In the genomic region with DNA sequence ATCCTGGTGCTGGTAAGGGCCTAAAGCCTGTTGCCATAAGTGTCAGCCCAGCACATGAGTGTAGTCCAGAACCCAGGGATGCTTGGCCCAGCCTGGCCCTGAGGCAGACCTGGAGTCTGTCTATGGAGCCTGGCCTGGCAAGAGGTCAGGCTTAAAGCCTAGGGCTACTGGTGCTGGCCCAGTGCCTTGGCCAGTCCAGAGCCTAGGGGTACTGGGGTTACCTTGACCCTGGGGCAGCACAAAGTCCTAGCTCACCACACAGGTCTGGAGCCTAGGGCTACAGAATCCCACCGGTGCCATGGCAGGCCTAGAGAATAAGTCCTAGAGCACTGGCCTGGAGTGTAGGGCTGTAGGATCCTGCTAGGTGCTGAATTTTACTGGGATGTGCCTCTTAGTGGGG, we compare ENCODE assay signal across 30 cellular contexts.
"Had no signal": no experiment of that assay in that cellular context is flagged by ENCODE, and none has a peak within 500 bp of the region (broad histone marks: within the 10 kb centered on the region; RNA-seq: fewer than 3 reads in every experiment).

No MANE protein-coding gene starts in this region.

- H3K9me3 ChIP-seq: neutrophil, ovary, right lobe of liver, sigmoid colon, stomach, thoracic aorta, thyroid gland, tibial nerve, upper lobe of left lung, vagina had no signal

- H3K27ac ChIP-seq: neutrophil, ovary, psoas muscle, right lobe of liver, sigmoid colon, stomach, thoracic aorta, thyroid gland, tibial nerve, upper lobe of left lung, vagina had no signal

- H3K27me3 Mint-ChIP-seq: naive B cell; progenitor cell of endocrine pancreas; stimulated activated naive B cell treated with anti-CD40 and anti-IgM and Interleukin-4, amounts not matched to agents 10 μg/mL and 1 μg/mL and 100 μg/mL, for 72 hours; stimulated activated naive CD8-positive, alpha-beta T cell treated with anti-CD3 and anti-CD28 coated beads, Interleukin-15, Interleukin-2, amounts not matched to agents 100 ng/mL and 50 ng/mL, for 24 hours had no signal

- H3K4me1 ChIP-seq: psoas muscle, right lobe of liver, sigmoid colon, stomach, thyroid gland, tibial nerve, upper lobe of left lung, vagina had no signal

- H3K36me3 ChIP-seq: neutrophil, ovary, right lobe of liver, sigmoid colon, stomach, thoracic aorta, thyroid gland, tibial nerve, upper lobe of left lung, vagina had no signal

- H3K27ac Mint-ChIP-seq: naive thymus-derived CD8-positive, alpha-beta T cell; natural killer cell treated with Interleukin-12 subunit alpha and Interleukin-12 subunit beta and Interleukin-15 and Interleukin-18, amount 100 ng/mL, for 72 hours; nephron progenitor cell; progenitor cell of endocrine pancreas; stimulated activated effector memory CD8-positive, alpha-beta T cell treated with anti-CD3 and anti-CD28 coated beads, Interleukin-12 subunit alpha, Interleukin-12 subunit beta, amount 100 ng/mL, for 72 hours; stimulated activated naive B cell treated with anti-CD40 and anti-IgM and Interleukin-4, amounts not matched to agents 10 μg/mL and 1 μg/mL and 100 μg/mL, for 72 hours; stimulated activated naive CD8-positive, alpha-beta T cell treated with anti-CD3 and anti-CD28 coated beads, Interleukin-15, Interleukin-2, amounts not matched to agents 100 ng/mL and 50 ng/mL, for 24 hours had no signal

- H3K4me3 Mint-ChIP-seq: naive B cell; naive thymus-derived CD8-positive, alpha-beta T cell; natural killer cell treated with Interleukin-12 subunit alpha and Interleukin-12 subunit beta and Interleukin-15 and Interleukin-18, amount 100 ng/mL, for 72 hours; nephron progenitor cell; neural crest cell; stimulated activated effector memory CD8-positive, alpha-beta T cell treated with anti-CD3 and anti-CD28 coated beads, Interleukin-12 subunit alpha, Interleukin-12 subunit beta, amount 100 ng/mL, for 72 hours; stimulated activated naive B cell treated with anti-CD40 and anti-IgM and Interleukin-4, amounts not matched to agents 10 μg/mL and 1 μg/mL and 100 μg/mL, for 72 hours; stimulated activated naive CD8-positive, alpha-beta T cell treated with anti-CD3 and anti-CD28 coated beads, Interleukin-15, Interleukin-2, amounts not matched to agents 100 ng/mL and 50 ng/mL, for 24 hours had no signal

- H3K27me3 ChIP-seq: neutrophil, ovary, sigmoid colon, stomach, thyroid gland, tibial nerve, upper lobe of left lung, vagina had no signal

- H3K36me3 Mint-ChIP-seq: naive B cell; naive thymus-derived CD8-positive, alpha-beta T cell; natural killer cell treated with Interleukin-12 subunit alpha and Interleukin-12 subunit beta and Interleukin-15 and Interleukin-18, amount 100 ng/mL, for 72 hours; stimulated activated effector memory CD8-positive, alpha-beta T cell treated with anti-CD3 and anti-CD28 coated beads, Interleukin-12 subunit alpha, Interleukin-12 subunit beta, amount 100 ng/mL, for 72 hours; stimulated activated naive B cell treated with anti-CD40 and anti-IgM and Interleukin-4, amounts not matched to agents 10 μg/mL and 1 μg/mL and 100 μg/mL, for 72 hours had no signal

- DNase-seq: naive B cell; naive thymus-derived CD8-positive, alpha-beta T cell; nephron progenitor cell; nucleus accumbens; ovary; psoas muscle; right cardiac atrium; right lobe of liver; small intestine; stimulated activated CD4-positive, alpha-beta T cell treated with anti-CD3 and anti-CD28 coated beads, Interleukin-15, amount 100 ng/mL, for 24 hours; stimulated activated CD4-positive, alpha-beta T cell treated with anti-CD3 and anti-CD28 coated beads, Interleukin-2, amount 100 ng/mL, for 24 hours; stimulated activated CD4-positive, alpha-beta T cell treated with anti-CD3 and anti-CD28 coated beads, Interleukin-2, amount 100 ng/mL, for 48 hours; stimulated activated CD4-positive, alpha-beta T cell treated with anti-CD3 and anti-CD28 coated beads, Interleukin-4, amount 100 ng/mL, for 24 hours; stimulated activated naive B cell treated with anti-CD40 and anti-IgM and Interleukin-4, amounts not matched to agents 10 μg/mL and 1 μg/mL and 100 μg/mL, for 72 hours; stimulated activated naive CD4-positive, alpha-beta T cell treated with Interleukin-2 at 50 U/mL for 16 hours; stomach; thyroid gland; trophoblast cell; upper lobe of left lung had no signal

- H3K4me3 ChIP-seq: ovary, psoas muscle, right lobe of liver, sigmoid colon, stomach, thoracic aorta, thyroid gland, tibial nerve, upper lobe of left lung, vagina had no signal

- H3K9me3 Mint-ChIP-seq: natural killer cell treated with Interleukin-12 subunit alpha and Interleukin-12 subunit beta and Interleukin-15 and Interleukin-18, amount 100 ng/mL, for 72 hours; stimulated activated effector memory CD8-positive, alpha-beta T cell treated with anti-CD3 and anti-CD28 coated beads, Interleukin-12 subunit alpha, Interleukin-12 subunit beta, amount 100 ng/mL, for 72 hours; stimulated activated naive B cell treated with anti-CD40 and anti-IgM and Interleukin-4, amounts not matched to agents 10 μg/mL and 1 μg/mL and 100 μg/mL, for 72 hours; stimulated activated naive CD8-positive, alpha-beta T cell treated with anti-CD3 and anti-CD28 coated beads, Interleukin-15, Interleukin-2, amounts not matched to agents 100 ng/mL and 50 ng/mL, for 24 hours had no signal

- H3K4me1 Mint-ChIP-seq: naive B cell; naive thymus-derived CD8-positive, alpha-beta T cell; nephron progenitor cell; neural crest cell; stimulated activated effector memory CD8-positive, alpha-beta T cell treated with anti-CD3 and anti-CD28 coated beads, Interleukin-12 subunit alpha, Interleukin-12 subunit beta, amount 100 ng/mL, for 72 hours; stimulated activated naive B cell treated with anti-CD40 and anti-IgM and Interleukin-4, amounts not matched to agents 10 μg/mL and 1 μg/mL and 100 μg/mL, for 72 hours had no signal

- ATAC-seq: naive thymus-derived CD8-positive, alpha-beta T cell; natural killer cell treated with Interleukin-12 subunit alpha and Interleukin-12 subunit beta and Interleukin-15 and Interleukin-18, amount 100 ng/mL, for 72 hours; psoas muscle; right cardiac atrium; stimulated activated effector memory CD8-positive, alpha-beta T cell treated with anti-CD3 and anti-CD28 coated beads, Interleukin-12 subunit alpha, Interleukin-12 subunit beta, amount 100 ng/mL, for 72 hours; stimulated activated naive B cell treated with anti-CD40 and anti-IgM and Interleukin-4, amounts not matched to agents 10 μg/mL and 1 μg/mL and 100 μg/mL, for 72 hours had no signal

- FAIRE-seq: small intestine, urothelium cell line had no signal
